In the genomic region with DNA sequence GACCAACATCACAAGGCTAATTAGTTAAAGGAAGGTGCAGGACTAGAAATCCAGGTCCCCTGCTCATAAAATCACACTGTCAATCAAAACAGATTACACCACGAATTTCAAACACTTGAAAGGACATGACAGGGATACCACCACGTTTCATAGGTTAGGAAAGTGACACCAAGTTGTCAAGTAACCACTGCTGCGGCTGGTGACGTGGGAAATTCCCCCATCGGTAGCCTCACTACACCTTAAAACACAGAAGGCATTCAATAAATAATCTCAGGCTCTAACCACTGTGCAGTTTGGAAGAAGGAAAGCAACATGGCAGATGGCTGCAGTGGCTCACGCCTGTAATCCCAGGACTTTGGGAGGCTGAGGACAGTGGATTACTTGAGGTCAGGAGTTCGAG, we compare ENCODE assay signal across 9 cellular contexts. TPM values are rescaled to one million over a fixed set of nuclear protein-coding genes. Genes with fewer than 3 reads are reported as not detected.
DNase-seq lines count a peak whose midpoint lies in the region; ATAC-seq, FAIRE-seq and TF ChIP-seq lines count a peak whose summit lies in the region.
"Not testable (repeated sequence)": the region's sequence is repeated elsewhere in the genome, so short reads cannot be mapped to it uniquely, and the experiment has no call there.
"Had no signal": no experiment of that assay in that cellular context is flagged by ENCODE, and none has a peak within 500 bp of the region (broad histone marks: within the 10 kb centered on the region; RNA-seq: fewer than 3 reads in every experiment).

No MANE protein-coding gene starts in this region.

- WGBS in GM12878 (ENCODE audit: insufficient coverage, insufficient replicate concordance, low lambda C conversion rate, missing lambda C conversion rate), result no CpG with 5 or more reads among the region's 7 CpGs

- FAIRE-seq in GM12878 (lab: Jason Lieb, UNC), result not testable (repeated sequence)

- H3K27me3 ChIP-seq in CD4-positive, alpha-beta T cell (ENCODE audit: control insufficient read depth, insufficient read depth, low read length); GM12878 (replicated peaks in 1 of 2; ENCODE audit: control insufficient read depth in 2 of 2, insufficient read depth in 2 of 2, low read length in 1 of 2): not testable (repeated sequence)

- H3K27me3 Mint-ChIP-seq in CD4-positive, alpha-beta T cell; T-helper 17 cell; central memory CD8-positive, alpha-beta T cell: not testable (repeated sequence)

- in situ Hi-C loops in GM12878 (cut with MboI), result not testable (repeated sequence)

- H3K4me1 Mint-ChIP-seq in CD4-positive, alpha-beta T cell (ENCODE audit: low read depth); T-helper 17 cell; central memory CD8-positive, alpha-beta T cell: not testable (repeated sequence)

- RAD21 ChIA-PET in GM12878 (lab: Charles Lee; ENCODE audit: unreplicated experiment), result not testable (repeated sequence)

- peak; percentile 26 for ATAC-seq in CD4-positive, alpha-beta T cell (ENCODE audit: poor library complexity)
- ATAC-seq in GM18868 (IDR thresholded peaks at IDR 0.05; ENCODE audit: unreplicated experiment) (peak; percentile 51), HG02610 (IDR thresholded peaks at IDR 0.05; ENCODE audit: unreplicated experiment) (peak; percentile 52), T-helper 17 cell (peak; percentile 54), GM12878 (0 out of 3 replicates have a peak, but pooled peaks have one; percentile 16)
- ATAC-seq in central memory CD8-positive, alpha-beta T cell (replicated peaks; ENCODE audit: extremely low read depth, poor library complexity, severe bottlenecking), result peak; percentile 28

- H3K4me3 ChIP-seq in GM12878, result not testable (repeated sequence)

- not testable (repeated sequence) for H2AFZ ChIP-seq in GM12878 (ENCODE audit: control insufficient read depth, low read depth, low read length)

- not testable (repeated sequence) for H3K4me2 ChIP-seq in GM12878 (ENCODE audit: control insufficient read depth, insufficient read depth)

- not testable (repeated sequence) for H3K79me2 ChIP-seq in GM12878 (ENCODE audit: control insufficient read depth, insufficient read depth, low read length)

- intact Hi-C loops in CD4-positive, alpha-beta T cell (cut with DNase I, micrococcal nuclease); GM12878 (cut with micrococcal nuclease; ENCODE audit: unreplicated experiment): not testable (repeated sequence)

- H3K27ac Mint-ChIP-seq in CD4-positive, alpha-beta T cell; T-helper 17 cell; central memory CD8-positive, alpha-beta T cell (ENCODE audit: low read depth): not testable (repeated sequence)

- H3K4me1 ChIP-seq in GM12878 (ENCODE audit: control insufficient read depth, insufficient read depth, low read length), result not testable (repeated sequence)

- not testable (repeated sequence) for H4K20me1 ChIP-seq in GM12878 (ENCODE audit: control insufficient read depth, insufficient read depth)

- H3K9me3 Mint-ChIP-seq in CD4-positive, alpha-beta T cell; central memory CD8-positive, alpha-beta T cell: not testable (repeated sequence)

- TF ChIP-seq RAD21 in GM12878 (IDR thresholded peaks at IDR 0.05; ENCODE audit: insufficient read depth, low read depth, low read length), result not testable (repeated sequence)

- not testable (repeated sequence) for TF ChIP-seq CTCF in CD4-positive, alpha-beta T cell (IDR thresholded peaks at IDR 0.05); GM12878 (IDR thresholded peaks at IDR 0.05 in 2 of 3, conservative IDR thresholded peaks at IDR 0.05 in 1 of 3; ENCODE audit: control insufficient read depth in 2 of 3, extremely low read depth in 1 of 3, insufficient read depth in 1 of 3, low read depth in 3 of 3, low read length in 3 of 3)

- not testable (repeated sequence) for BruUV-seq in GM12878 (replicated peaks; lab: Mats Ljungman, UMichigan)

- SMC1A ChIA-PET in GM12878 (lab: Charles Lee; ENCODE audit: uncharacterized antibody, unreplicated experiment), result not testable (repeated sequence)

- CTCF ChIA-PET in CD4-positive, alpha-beta T cell (lab: Charles Lee); GM12878 (lab: Yijun Ruan, JAX): not testable (repeated sequence)

- not testable (repeated sequence) for TF ChIP-seq POLR2A in GM12878 (IDR thresholded peaks at IDR 0.05; ENCODE audit: low read depth, low read length)

- not testable (repeated sequence) for H3K4me3 Mint-ChIP-seq in CD4-positive, alpha-beta T cell; T-helper 17 cell; central memory CD8-positive, alpha-beta T cell

- H3K27ac ChIP-seq in CD4-positive, alpha-beta T cell (ENCODE audit: low read depth, low read length); GM12878 (ENCODE audit: control insufficient read depth, insufficient read depth): not testable (repeated sequence)

- TF ChIP-seq EP300 in GM12878 (IDR thresholded peaks at IDR 0.05; ENCODE audit: borderline replicate concordance in 1 of 2, control insufficient read depth in 1 of 2, low read depth in 2 of 2, low read length in 2 of 2), result not testable (repeated sequence)

- DNase-seq in CD4-positive, alpha-beta T cell; T-helper 17 cell; GM12878 (ENCODE audit: low read depth, low spot score); central memory CD8-positive, alpha-beta T cell (ENCODE audit: low spot score in 2 of 2): not testable (repeated sequence)

- not testable (repeated sequence) for H3K36me3 ChIP-seq in GM12878 (ENCODE audit: control insufficient read depth in 2 of 2, insufficient read depth in 2 of 2, low read length in 1 of 2)

- H3K9ac ChIP-seq in GM12878 (ENCODE audit: control insufficient read depth, insufficient read depth, low read length), result not testable (repeated sequence)

- not testable (repeated sequence) for H3K36me3 Mint-ChIP-seq in CD4-positive, alpha-beta T cell (ENCODE audit: low read depth); T-helper 17 cell (ENCODE audit: low read depth); central memory CD8-positive, alpha-beta T cell (ENCODE audit: insufficient read depth)

- POLR2A ChIA-PET in CD4-positive, alpha-beta T cell (lab: Charles Lee); GM12878 (lab: Charles Lee): not testable (repeated sequence)

- not testable (repeated sequence) for H3K9me3 ChIP-seq in CD4-positive, alpha-beta T cell (ENCODE audit: control insufficient read depth, low read length); T-helper 17 cell (ENCODE audit: control insufficient read depth, low read length, poor library complexity, severe bottlenecking); GM12878 (replicated peaks; ENCODE audit: control insufficient read depth, insufficient read depth, low read length)

RNA-seq across cellular contexts. Expression of gene LIMS4, which starts 3.7 kb away (rescaled TPM):
- total RNA-seq in CD4-positive, alpha-beta T cell, result not detected
- total RNA-seq in T-helper 17 cell (1 to 10 TPM in 1 of 2 donors, under 1 TPM in 1; 0.44 to 1.4 TPM), GM12878 (2014; rRNA removed) (1.1 TPM in 1 of 2 replicates, not detected in the other), GM12878 (2014; rRNA removed; fragmentation: Illumina TruSeq; extraction: Trizol) (0.13 TPM in 1 of 2 replicates, not detected in the other), GM12878 (2021) (0.40 and 0.49 TPM in 2 replicates)
- total RNA-seq in GM12878 (2013; cell fraction: nucleolus; rRNA removed), result 1.2 and 3.3 TPM in 2 replicates
- polyA plus RNA-seq in GM12878 (2011; ENCODE audit: low read depth), result not detected
- polyA plus RNA-seq in GM12878 (2011; rRNA removed) (0.53 and 0.91 TPM in 2 replicates), GM12878 (2014; fragmentation: Illumina TruSeq; extraction: Trizol) (0.31 TPM in 1 of 2 replicates, not detected in the other), GM12878 (2014; fragmentation: Nextera tagmentation; extraction: Ambion mirVana) (under 1 TPM; 0.47 to 0.63 TPM), GM12878 (2014; rRNA removed) (1.2 and 1.3 TPM in 2 replicates), GM12878 (2016; fragmentation: Nextera tagmentation; extraction: Ambion mirVana) (under 1 TPM; 0.11 to 0.29 TPM)
- 0.20 and 0.30 TPM in 2 replicates for polyA plus RNA-seq in GM12878 (2011; cell fraction: cytosol; rRNA removed)
- 0.15 TPM in 1 of 2 replicates, not detected in the other for polyA plus RNA-seq in GM12878 (2011; cell fraction: nucleus; rRNA removed)
- not detected in 2 replicates for polyA plus RNA-seq in GM12878 (2012)
- polyA minus RNA-seq in GM12878 (2011; rRNA and poly(A)+ RNA removed), result 0.80 and 1.3 TPM in 2 replicates
- not detected in 2 replicates for polyA minus RNA-seq in GM12878 (2011; cell fraction: cytosol; rRNA and poly(A)+ RNA removed)
- polyA minus RNA-seq in GM12878 (2011; cell fraction: nucleus; rRNA and poly(A)+ RNA removed), result 0.24 and 0.57 TPM in 2 replicates
- total RNA-seq: Calu3; CD4-positive, CD25-positive, alpha-beta regulatory T cell; CD8-positive, alpha-beta T cell had no signal
